In the genomic region with DNA sequence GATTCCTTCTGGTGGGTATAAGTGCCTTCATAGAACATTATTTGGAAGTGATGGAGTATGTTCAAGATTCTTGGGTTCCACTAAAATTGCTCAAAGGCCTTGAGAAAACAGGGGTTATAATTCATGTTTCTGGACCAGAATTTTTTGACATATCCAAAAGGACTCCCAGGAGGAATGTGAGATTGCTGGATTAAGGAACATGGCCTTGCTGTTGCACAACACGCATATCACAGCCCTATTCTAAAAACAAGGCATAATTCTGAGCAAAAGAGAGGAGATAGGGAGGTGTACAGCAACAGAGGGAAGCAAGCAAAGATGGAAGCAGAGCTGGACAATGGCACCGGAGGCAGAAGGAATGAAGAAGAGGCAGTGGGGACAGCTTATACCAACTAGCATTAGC, we compare ENCODE assay signal across 14 cellular contexts.
"Had no signal": no experiment of that assay in that cellular context is flagged by ENCODE, and none has a peak within 500 bp of the region (broad histone marks: within the 10 kb centered on the region; RNA-seq: fewer than 3 reads in every experiment).

No MANE protein-coding gene starts in this region.

- H3K4me1 ChIP-seq: foreskin keratinocyte had no signal

- ATAC-seq: activated CD8-positive, alpha-beta T cell treated with anti-CD3 and anti-CD28 coated beads for 36 hours; effector memory CD8-positive, alpha-beta T cell; foreskin keratinocyte; lower lobe of right lung; naive thymus-derived CD8-positive, alpha-beta T cell; stimulated activated naive CD8-positive, alpha-beta T cell treated with anti-CD3 and anti-CD28 coated beads, Interleukin-15, Interleukin-2, amounts not matched to agents 100 U/mL and 50 U/mL, for 24 hours had no signal

- DNase-seq: activated CD4-positive, alpha-beta T cell treated with anti-CD3 and anti-CD28 coated beads, Interleukin-2, amount 10 ng/mL, durations not matched to agents 24 days and 14 days; activated CD8-positive, alpha-beta T cell treated with anti-CD3 and anti-CD28 coated beads for 36 hours; activated naive CD4-positive, alpha-beta T cell treated with anti-CD3 and anti-CD28 coated beads for 36 hours; activated T-cell treated with anti-CD3 and anti-CD28 coated beads, Interleukin-2, amount 50 U/mL, for 24 hours; effector memory CD8-positive, alpha-beta T cell; foreskin keratinocyte; kidney glomerular epithelial cell; lower lobe of right lung; naive thymus-derived CD8-positive, alpha-beta T cell; stimulated activated CD4-positive, alpha-beta T cell treated with anti-CD3 and anti-CD28 coated beads, Interleukin-2, amount 100 ng/mL, for 24 hours; stimulated activated naive CD8-positive, alpha-beta T cell treated with anti-CD3 and anti-CD28 coated beads, Interleukin-15, Interleukin-2, amounts not matched to agents 100 U/mL and 50 U/mL, for 24 hours; substantia nigra; transverse colon had no signal

- H3K36me3 ChIP-seq: lower lobe of right lung, ovary, transverse colon had no signal

- H3K27me3 ChIP-seq: ovary, transverse colon had no signal

- H3K9me3 ChIP-seq: lower lobe of right lung, ovary, transverse colon had no signal

- H3K4me3 ChIP-seq: lower lobe of right lung, ovary, transverse colon had no signal

- H3K27ac ChIP-seq: foreskin keratinocyte, lower lobe of right lung had no signal
